In genomic region chr1:34785231-34785874, GRCh38 we compare ENCODE assay signal across 1 cellular context.
TF ChIP-seq lines count a peak whose summit lies in the region.

No MANE protein-coding gene starts in this region.

TF ChIP-seq in H1, 55 proteins besides CTCF, POLR2A, EP300 and RAD21:
- TF ChIP-seq SP1 (IDR thresholded peaks at IDR 0.05; ENCODE audit: low read depth, low read length): no peak
- no peak for TF ChIP-seq NANOG (IDR thresholded peaks at IDR 0.05; ENCODE audit: insufficient read depth, low read depth, low read length, poor library complexity, severe bottlenecking)
- no peak for TF ChIP-seq EGR1 (IDR thresholded peaks at IDR 0.05; ENCODE audit: borderline replicate concordance, low read depth, low read length)
- TF ChIP-seq SP4 (IDR thresholded peaks at IDR 0.05; ENCODE audit: low read length): no peak
- TF ChIP-seq SAP30 (IDR thresholded peaks at IDR 0.05; ENCODE audit: insufficient read depth, insufficient replicate concordance, low read length): no peak
